In genomic region chrX:136728393-136728792, GRCh38 we compare ENCODE assay signal across 19 cellular contexts.
"Had no signal": no experiment of that assay in that cellular context is flagged by ENCODE, and none has a peak within 500 bp of the region (broad histone marks: within the 10 kb centered on the region; RNA-seq: fewer than 3 reads in every experiment).

No MANE protein-coding gene starts in this region.

- H3K36me3 ChIP-seq: right lobe of liver, SJCRH30, upper lobe of right lung had no signal

- H3K27me3 ChIP-seq: hepatocyte, right lobe of liver, SJCRH30, upper lobe of right lung had no signal

- H3K9me3 Mint-ChIP-seq: immature natural killer cell; stimulated activated memory B cell treated with anti-CD40 and anti-IgM and Interleukin-4, amounts not matched to agents 10 μg/mL and 1 μg/mL and 100 μg/mL, for 72 hours; T-cell; WTC11 had no signal

- DNase-seq: activated CD8-positive, alpha-beta memory T cell treated with anti-CD3 and anti-CD28 coated beads for 24 hours; activated gamma-delta T cell treated with Interleukin-2 at 50 U/mL for 16 hours; anterior cingulate cortex; immature natural killer cell; naive thymus-derived CD4-positive, alpha-beta T cell; occipital lobe; right lobe of liver; SJCRH30; small intestine; stimulated activated CD4-positive, alpha-beta T cell treated with anti-CD3 and anti-CD28 coated beads, Interleukin-2, amount 100 ng/mL, for 24 hours; T-cell; T1000; upper lobe of right lung had no signal

- H3K4me3 ChIP-seq: hepatocyte, right lobe of liver, SJCRH30, upper lobe of right lung had no signal

- H3K4me3 Mint-ChIP-seq: brain; immature natural killer cell; neural crest cell; stimulated activated memory B cell treated with anti-CD40 and anti-IgM and Interleukin-4, amounts not matched to agents 10 μg/mL and 1 μg/mL and 100 μg/mL, for 72 hours; WTC11 had no signal

- ATAC-seq: naive thymus-derived CD4-positive, alpha-beta T cell; right lobe of liver; stimulated activated memory B cell treated with anti-CD40 and anti-IgM and Interleukin-4, amounts not matched to agents 10 μg/mL and 1 μg/mL and 100 μg/mL, for 72 hours; T-cell; upper lobe of right lung; WTC11 had no signal

- H3K4me1 ChIP-seq: right lobe of liver, SJCRH30, upper lobe of right lung had no signal

- H3K27ac Mint-ChIP-seq: brain, WTC11 had no signal

- H3K36me3 Mint-ChIP-seq: brain, WTC11 had no signal

- H3K9me3 ChIP-seq: right lobe of liver, SJCRH30, upper lobe of right lung had no signal

- H3K27me3 Mint-ChIP-seq: brain; naive thymus-derived CD4-positive, alpha-beta T cell; stimulated activated memory B cell treated with anti-CD40 and anti-IgM and Interleukin-4, amounts not matched to agents 10 μg/mL and 1 μg/mL and 100 μg/mL, for 72 hours had no signal

- H3K27ac ChIP-seq: epithelial cell of prostate, hepatocyte, right lobe of liver, SJCRH30, upper lobe of right lung had no signal

- H3K4me1 Mint-ChIP-seq: brain had no signal
